In genomic region chr1:12574757-12575139, GRCh38 we compare ENCODE assay signal across 22 cellular contexts.
"Had no signal": no experiment of that assay in that cellular context is flagged by ENCODE, and none has a peak within 500 bp of the region (broad histone marks: within the 10 kb centered on the region; RNA-seq: fewer than 3 reads in every experiment).

No MANE protein-coding gene starts in this region.

- H3K27ac ChIP-seq: parathyroid adenoma, right atrium auricular region, uterus, VCaP had no signal

- H3K27me3 Mint-ChIP-seq: activated CD4-positive, alpha-beta memory T cell treated with anti-CD3 and anti-CD28 coated beads for 36 hours; activated CD4-positive, alpha-beta T cell treated with anti-CD3 and anti-CD28 coated beads, Interleukin-2, amount 10 ng/mL, durations not matched to agents 24 days and 14 days; activated naive CD4-positive, alpha-beta T cell treated with anti-CD3 and anti-CD28 coated beads, Interleukin-2, amount 50 U/mL, for 24 hours; naive thymus-derived CD4-positive, alpha-beta T cell; type B pancreatic cell had no signal

- H3K4me3 Mint-ChIP-seq: activated CD4-positive, alpha-beta memory T cell treated with anti-CD3 and anti-CD28 coated beads for 36 hours; activated CD4-positive, alpha-beta T cell treated with anti-CD3 and anti-CD28 coated beads, Interleukin-2, amount 10 ng/mL, durations not matched to agents 24 days and 14 days; activated naive CD4-positive, alpha-beta T cell treated with anti-CD3 and anti-CD28 coated beads, Interleukin-2, amount 50 U/mL, for 24 hours; activated T-cell treated with anti-CD3 and anti-CD28 coated beads, Interleukin-2, amount 50 U/mL, for 4 hours; naive thymus-derived CD4-positive, alpha-beta T cell; type B pancreatic cell had no signal

- H3K4me1 ChIP-seq: parathyroid adenoma, uterus had no signal

- H3K9ac ChIP-seq: parathyroid adenoma had no signal

- H3K27ac Mint-ChIP-seq: activated CD4-positive, alpha-beta memory T cell treated with anti-CD3 and anti-CD28 coated beads for 36 hours; activated CD4-positive, alpha-beta T cell treated with anti-CD3 and anti-CD28 coated beads, Interleukin-2, amount 10 ng/mL, durations not matched to agents 24 days and 14 days; activated naive CD4-positive, alpha-beta T cell treated with anti-CD3 and anti-CD28 coated beads, Interleukin-2, amount 50 U/mL, for 24 hours; activated T-helper 2 cell treated with anti-CD3 and anti-CD28 coated beads, Interferon-gamma antibody, Interleukin-2, Interleukin-4, amounts not matched to agents 10 μg/mL and 5 μg/mL and 100 μg/mL, durations not matched to agents 14 hours and 24 hours and 36 hours; type B pancreatic cell had no signal

- H3K27me3 ChIP-seq: right atrium auricular region, uterus had no signal

- DNase-seq: activated CD4-positive, alpha-beta memory T cell treated with anti-CD3 and anti-CD28 coated beads for 36 hours; activated CD4-positive, alpha-beta T cell treated with anti-CD3 and anti-CD28 coated beads, Interleukin-2, amount 10 ng/mL, durations not matched to agents 24 days and 14 days; activated T-cell treated with anti-CD3 and anti-CD28 coated beads, Interleukin-2, amount 50 U/mL, for 4 hours; anterior cingulate cortex; effector CD8-positive, alpha-beta T cell; head of caudate nucleus; hippocampal formation; left cardiac atrium; midbrain; naive thymus-derived CD4-positive, alpha-beta T cell; nucleus accumbens; stimulated activated CD4-positive, alpha-beta T cell treated with anti-CD3 and anti-CD28 coated beads, Interleukin-4, amount 100 ng/mL, for 1 hour; stimulated activated naive CD8-positive, alpha-beta T cell treated with anti-CD3 and anti-CD28 coated beads, Interleukin-15, Interleukin-2, amounts not matched to agents 100 U/mL and 50 U/mL, for 24 hours; uterus had no signal

- H3K9me3 ChIP-seq: right atrium auricular region, thoracic aorta, uterus had no signal

- H3K36me3 ChIP-seq: uterus had no signal

- H3K4me3 ChIP-seq: right atrium auricular region, thoracic aorta, uterus had no signal

- ATAC-seq: activated CD4-positive, CD25-positive, alpha-beta regulatory T cell treated with anti-CD3 and anti-CD28 coated beads, Interleukin-2, amount 50 U/mL, for 24 hours; activated T-cell treated with anti-CD3 and anti-CD28 coated beads, Interleukin-2, amount 50 U/mL, for 4 hours; left cardiac atrium; naive thymus-derived CD4-positive, alpha-beta T cell; stimulated activated naive CD8-positive, alpha-beta T cell treated with anti-CD3 and anti-CD28 coated beads, Interleukin-15, Interleukin-2, amounts not matched to agents 100 U/mL and 50 U/mL, for 24 hours had no signal

- H3K9me3 Mint-ChIP-seq: activated CD4-positive, alpha-beta memory T cell treated with anti-CD3 and anti-CD28 coated beads for 36 hours; activated CD4-positive, alpha-beta T cell treated with anti-CD3 and anti-CD28 coated beads, Interleukin-2, amount 10 ng/mL, durations not matched to agents 24 days and 14 days; activated naive CD4-positive, alpha-beta T cell treated with anti-CD3 and anti-CD28 coated beads, Interleukin-2, amount 50 U/mL, for 24 hours; activated T-cell treated with anti-CD3 and anti-CD28 coated beads, Interleukin-2, amount 50 U/mL, for 4 hours; activated T-helper 2 cell treated with anti-CD3 and anti-CD28 coated beads, Interferon-gamma antibody, Interleukin-2, Interleukin-4, amounts not matched to agents 10 μg/mL and 5 μg/mL and 100 μg/mL, durations not matched to agents 14 hours and 24 hours and 36 hours; naive thymus-derived CD4-positive, alpha-beta T cell; type B pancreatic cell had no signal

- H3K4me1 Mint-ChIP-seq: activated CD4-positive, alpha-beta T cell treated with anti-CD3 and anti-CD28 coated beads, Interleukin-2, amount 10 ng/mL, durations not matched to agents 24 days and 14 days had no signal
